8 cellular contexts compared by ENCODE assay signal in genomic region chr7:66740980-66741705, GRCh38. TPM values are rescaled to one million over a fixed set of nuclear protein-coding genes. Genes with fewer than 3 reads are reported as not detected.
DNase-seq lines count a peak whose midpoint lies in the region; ATAC-seq, FAIRE-seq and TF ChIP-seq lines count a peak whose summit lies in the region.
"Not testable (repeated sequence)": the region's sequence is repeated elsewhere in the genome, so short reads cannot be mapped to it uniquely, and the experiment has no call there.

No MANE protein-coding gene starts in this region.

- H2AFZ ChIP-seq in DND-41 (ENCODE audit: low read depth, low read length): peak overlapping the region; percentile 87

- peaks cover 41% of the 10 kb centered on the region for H3K4me1 Mint-ChIP-seq in activated naive CD4-positive, alpha-beta T cell treated with anti-CD3 and anti-CD28 coated beads for 36 hours (ENCODE audit: low read depth)
- H3K4me1 Mint-ChIP-seq in natural killer cell: peaks cover 31 to 34% of the 10 kb centered on the region in 2 donors

- DNase-seq in DND-41 (peak; percentile 58), SJSA1 (ENCODE audit: low read depth in 1 of 2, low spot score in 2 of 2) (peak; percentile 69 to 75), frontal cortex (ENCODE audit: low spot score in 2 of 2) (peak; percentile 36 to 40), natural killer cell (peak; percentile 45)
- DNase-seq in activated naive CD4-positive, alpha-beta T cell treated with anti-CD3 and anti-CD28 coated beads for 36 hours: peak; percentile 47
- DNase-seq in stimulated activated naive CD4-positive, alpha-beta T cell treated with Interleukin-2 at 50 U/mL for 16 hours (lab: John Stamatoyannopoulos, UW): peak; percentile 32

- H3K36me3 Mint-ChIP-seq in activated naive CD4-positive, alpha-beta T cell treated with anti-CD3 and anti-CD28 coated beads for 36 hours (ENCODE audit: low read depth); natural killer cell: not testable (repeated sequence)

- peak overlapping the region; percentile 73 to 88 for H3K4me3 ChIP-seq in DND-41 (ENCODE audit: low read depth in 1 of 2, low read length in 2 of 2)
- H3K4me3 ChIP-seq in HUES6 (ENCODE audit: low read depth, low read length): peak overlapping the region; percentile 93
- peak overlapping the region; percentile 70 for H3K4me3 ChIP-seq in SJSA1

- H3K27me3 Mint-ChIP-seq in activated naive CD4-positive, alpha-beta T cell treated with anti-CD3 and anti-CD28 coated beads for 36 hours (ENCODE audit: low read depth); natural killer cell (ENCODE audit: low read depth in 2 of 2): not testable (repeated sequence)

- H3K36me3 ChIP-seq in DND-41 (ENCODE audit: insufficient read depth, low read length); HUES6 (ENCODE audit: control insufficient read depth, insufficient read depth, low read length): not testable (repeated sequence)
- H3K36me3 ChIP-seq in SJSA1: peaks cover 29% of the 10 kb centered on the region

- TF ChIP-seq CTCF in DND-41 (IDR thresholded peaks at IDR 0.05; ENCODE audit: borderline replicate concordance, extremely low read depth, low read length, poor library complexity, severe bottlenecking): peak; percentile 32
- not testable (repeated sequence) for TF ChIP-seq CTCF in natural killer cell (IDR thresholded peaks at IDR 0.05)

- H3K27ac ChIP-seq in DND-41 (ENCODE audit: low read length) (peak overlapping the region; percentile 86), HUES6 (ENCODE audit: low read depth, low read length) (peak overlapping the region; percentile 92), SJSA1 (peak overlapping the region; percentile 73)

- CTCF ChIA-PET in activated naive CD4-positive, alpha-beta T cell treated with anti-CD3 and anti-CD28 coated beads for 36 hours (lab: Charles Lee): not testable (repeated sequence)

- peaks cover 34% of the 10 kb centered on the region for H3K4me1 ChIP-seq in DND-41 (ENCODE audit: insufficient read depth, low read length)
- H3K4me1 ChIP-seq in HUES6 (ENCODE audit: control insufficient read depth, insufficient read depth, low read length): not testable (repeated sequence)
- peaks cover 17% of the 10 kb centered on the region for H3K4me1 ChIP-seq in SJSA1 (replicated peaks)

- H3K9ac ChIP-seq in DND-41 (ENCODE audit: low read depth, low read length) (peak overlapping the region; percentile 69), HUES6 (ENCODE audit: low read length) (peak overlapping the region; percentile 89)

- H3K79me2 ChIP-seq in DND-41 (ENCODE audit: insufficient read depth, low read length): peaks cover 70% of the 10 kb centered on the region

- not testable (repeated sequence) for H3K9me3 ChIP-seq in DND-41 (ENCODE audit: insufficient read depth, low read length, severe bottlenecking); HUES6 (ENCODE audit: control insufficient read depth, insufficient read depth, low read depth, low read length); SJSA1 (replicated peaks)

- not testable (repeated sequence) for H3K27me3 ChIP-seq in DND-41 (ENCODE audit: insufficient read depth, low read length, poor library complexity); HUES6 (ENCODE audit: control insufficient read depth, insufficient read depth, low read length); SJSA1 (replicated peaks)

- intact Hi-C loops in activated naive CD4-positive, alpha-beta T cell treated with anti-CD3 and anti-CD28 coated beads for 36 hours (cut with micrococcal nuclease): loop anchor here (1.0 to 2.0 kb wide), 9 partner anchors 59 to 868 kb away; partner anchors contain the start of genes SBDS, TMEM248 and VKORC1L1
- intact Hi-C loops in natural killer cell (cut with micrococcal nuclease): loop anchor here (1.0 to 2.0 kb wide), 5 partner anchors 58 to 254 kb away; partner anchors contain the start of genes KCTD7 and SBDS

- H3K9me3 Mint-ChIP-seq in activated naive CD4-positive, alpha-beta T cell treated with anti-CD3 and anti-CD28 coated beads for 36 hours; natural killer cell: not testable (repeated sequence)

- peak overlapping the region; percentile 80 for H3K4me2 ChIP-seq in DND-41 (ENCODE audit: insufficient read depth, low read length)

- H3K4me3 Mint-ChIP-seq in activated naive CD4-positive, alpha-beta T cell treated with anti-CD3 and anti-CD28 coated beads for 36 hours: peak overlapping the region; percentile 92
- H3K4me3 Mint-ChIP-seq in natural killer cell: peak overlapping the region; percentile 95

- FAIRE-seq in frontal cortex (lab: Jason Lieb, UNC): not testable (repeated sequence)

- ATAC-seq in DND-41 (ENCODE audit: insufficient read depth, low read depth) (peak; percentile 55), GM21717 (IDR thresholded peaks at IDR 0.05; ENCODE audit: unreplicated experiment) (peak; percentile 41), natural killer cell (peak; percentile 14 to 22 (median 21))

- peaks cover 18% of the 10 kb centered on the region; the same call in 1 of the 2 replicates for H4K20me1 ChIP-seq in DND-41 (ENCODE audit: insufficient read depth, low read length)

- peak overlapping the region; percentile 68 for H3K27ac Mint-ChIP-seq in activated naive CD4-positive, alpha-beta T cell treated with anti-CD3 and anti-CD28 coated beads for 36 hours
- peak overlapping the region; percentile 98 for H3K27ac Mint-ChIP-seq in natural killer cell

RNA-seq across cellular contexts. Expression of gene RABGEF1, which starts 0.6 kb away (rescaled TPM):
- total RNA-seq in SJSA1 (2014; rRNA removed; shearing (Covaris generic)): 23.3 and 34.2 TPM in 2 replicates
- 10 to 100 TPM; 10.7 to 10.8 TPM for total RNA-seq in activated naive CD4-positive, alpha-beta T cell treated with anti-CD3 and anti-CD28 coated beads for 36 hours
- total RNA-seq in frontal cortex: 71.3 TPM
- total RNA-seq in natural killer cell: 10 to 100 TPM; 26.1 to 38.1 (median 31.7) TPM

Comparison
In these comparisons a context has a peak if more than half of its experiments do, and no peak if none do; other contexts are left out.
1. Peak in every context shown above with its lines: DNase-seq, ATAC-seq, H3K4me3 ChIP-seq and H3K27ac ChIP-seq.